Comparison of ENCODE assay signal across 19 cellular contexts in the genomic region with DNA sequence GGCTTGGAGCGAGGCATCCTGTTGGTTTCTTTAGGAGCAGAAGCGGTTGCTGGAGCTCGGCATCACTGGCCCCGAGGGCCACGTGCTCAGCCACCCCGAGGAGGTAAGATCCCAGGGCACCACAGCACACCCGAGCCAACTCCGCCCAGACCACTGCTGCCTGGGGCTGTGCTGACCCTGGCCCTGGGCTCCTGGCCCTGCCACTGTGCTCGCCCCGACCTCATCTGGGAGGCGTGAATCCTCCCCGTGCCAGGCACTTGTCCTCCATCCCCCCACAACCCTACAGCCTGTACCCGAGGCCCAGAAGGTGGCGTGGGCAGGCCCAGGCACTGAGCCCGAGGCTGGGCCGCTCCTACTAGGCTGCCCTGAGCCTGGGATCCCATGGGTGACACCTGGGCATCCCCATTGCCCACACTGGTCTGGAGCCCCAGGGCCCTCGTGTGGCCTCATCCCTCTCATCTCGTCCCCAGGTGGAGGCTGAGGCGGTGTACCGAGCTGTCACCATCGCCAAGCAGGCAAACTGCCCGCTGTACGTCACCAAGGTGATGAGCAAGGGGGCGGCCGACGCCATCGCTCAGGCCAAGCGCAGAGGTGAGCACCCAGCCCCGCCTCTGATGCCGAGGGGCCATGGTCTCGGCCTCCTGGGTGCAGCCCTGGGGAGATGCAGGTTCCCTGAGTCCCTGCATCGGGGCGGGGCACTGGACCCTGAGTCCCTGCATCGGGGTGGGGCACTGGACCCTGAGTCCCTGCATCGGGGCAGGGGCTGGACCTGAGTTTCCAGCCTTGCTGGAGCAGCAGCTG. TPM values are rescaled to one million over a fixed set of nuclear protein-coding genes. Genes with fewer than 3 reads are reported as not detected.
DNase-seq lines count a peak whose midpoint lies in the region; ATAC-seq, FAIRE-seq and TF ChIP-seq lines count a peak whose summit lies in the region.
"Had no signal": no experiment of that assay in that cellular context is flagged by ENCODE, and none has a peak within 500 bp of the region (broad histone marks: within the 10 kb centered on the region; RNA-seq: fewer than 3 reads in every experiment).

No MANE protein-coding gene starts in this region.

- no TSS peak for BruUV-seq in Panc1 (replicated peaks; lab: Mats Ljungman, UMichigan)

- CTCF ChIA-PET in Panc1 (lab: Charles Lee), result no interaction called here

- no peak for FAIRE-seq in kidney (lab: Jason Lieb, UNC)
- FAIRE-seq: D721Med, H54, RCC 7860 had no signal

- H3K4me1 Mint-ChIP-seq in activated T-cell treated with anti-CD3 and anti-CD28 coated beads, Interleukin-2, amount 50 U/mL, for 24 hours (ENCODE audit: low read depth), result no peaks in the 10 kb centered on the region
- H3K4me1 Mint-ChIP-seq: CD14-positive monocyte had no signal

- DNase-seq in activated effector memory CD4-positive, alpha-beta T cell treated with anti-CD3 and anti-CD28 coated beads, Interleukin-2, amount 50 U/mL, for 16 hours, result peak; percentile 54
- no peak for DNase-seq in activated effector memory CD4-positive, alpha-beta T cell treated with Interleukin-2 at 50 U/mL for 16 hours
- no peak for DNase-seq in Panc1 (ENCODE audit: low read depth, low spot score)
- peak; percentile 70 for DNase-seq in kidney
- DNase-seq in spleen, result peak; percentile 76
- no peak for DNase-seq in left colon
- DNase-seq in activated T-cell treated with anti-CD3 and anti-CD28 coated beads, Interleukin-2, amount 50 U/mL, for 24 hours, result no peak
- DNase-seq: DMS53, GDM1, Kasumi-1, NCI-H1694, NCI-H2081, NCI-H2171 treated with DMSO at 0.1 percent for 48 hours, NCI-H524 treated with DMSO at 0.1 percent for 48 hours had no signal

- H3K4me3 Mint-ChIP-seq in activated T-cell treated with anti-CD3 and anti-CD28 coated beads, Interleukin-2, amount 50 U/mL, for 24 hours, result no peak overlapping the region
- H3K4me3 Mint-ChIP-seq: CD14-positive monocyte had no signal

- no peaks in the 10 kb centered on the region for H3K36me3 Mint-ChIP-seq in activated T-cell treated with anti-CD3 and anti-CD28 coated beads, Interleukin-2, amount 50 U/mL, for 24 hours (ENCODE audit: low read depth)
- H3K36me3 Mint-ChIP-seq: CD14-positive monocyte had no signal

- H3K4me3 ChIP-seq in Panc1 (ENCODE audit: low read depth in 2 of 2, low read length in 2 of 2) (no peak overlapping the region), kidney (ENCODE audit: low read length in 2 of 2) (no peak overlapping the region), spleen (no peak overlapping the region)

- H3K27me3 Mint-ChIP-seq in activated T-cell treated with anti-CD3 and anti-CD28 coated beads, Interleukin-2, amount 50 U/mL, for 24 hours, result peaks cover 7% of the 10 kb centered on the region

- ATAC-seq in Panc1 (0 out of 2 replicates have a peak, but pooled peaks have one; percentile 9), left colon (no peak)

- no peaks in the 10 kb centered on the region for H3K9me3 Mint-ChIP-seq in activated T-cell treated with anti-CD3 and anti-CD28 coated beads, Interleukin-2, amount 50 U/mL, for 24 hours
- H3K9me3 Mint-ChIP-seq: CD14-positive monocyte had no signal

- in situ Hi-C loops in Panc1 (cut with HindIII; ENCODE audit: low pct_unique_long_range_greater_than_20kb, low sequenced_read_pairs), result no loop called here

- H3K9ac ChIP-seq in kidney (ENCODE audit: low read length in 2 of 2), result no peak overlapping the region

- POLR2A ChIA-PET in Panc1 (lab: Charles Lee), result no interaction called here

- H3K27ac Mint-ChIP-seq in activated T-cell treated with anti-CD3 and anti-CD28 coated beads, Interleukin-2, amount 50 U/mL, for 24 hours, result no peak overlapping the region
- H3K27ac Mint-ChIP-seq: CD14-positive monocyte had no signal

- no peak for TF ChIP-seq POLR2A in spleen (IDR thresholded peaks at IDR 0.05)

- H3K27me3 ChIP-seq in Panc1 (ENCODE audit: control insufficient read depth, insufficient read depth, low read length) (no peaks in the 10 kb centered on the region), spleen (replicated peaks in 1 of 7) (peaks cover 0 to 13% (median 0%) of the 10 kb centered on the region in 7 donors)

- H3K36me3 ChIP-seq in Panc1 (ENCODE audit: control insufficient read depth, insufficient read depth, low read length) (no peaks in the 10 kb centered on the region), kidney (ENCODE audit: control insufficient read depth in 1 of 2, insufficient read depth in 2 of 2, low read length in 2 of 2) (no peaks in the 10 kb centered on the region), spleen (no peaks in the 10 kb centered on the region)

- WGBS in spleen, 5 donors, result 85 to 97% (median 92%) methylated on average over 12 to 35 of the region's 35 CpGs

- H3K27ac ChIP-seq in Panc1 (ENCODE audit: low read length), result no peak overlapping the region
- no peak overlapping the region for H3K27ac ChIP-seq in kidney (ENCODE audit: low read depth in 2 of 2, low read length in 2 of 2)
- no peak overlapping the region for H3K27ac ChIP-seq in spleen

- no peaks in the 10 kb centered on the region for H3K9me3 ChIP-seq in Panc1 (ENCODE audit: control insufficient read depth, insufficient read depth, low read depth, low read length)
- no peaks in the 10 kb centered on the region for H3K9me3 ChIP-seq in kidney (ENCODE audit: control insufficient read depth in 1 of 2, low read length in 2 of 2)
- H3K9me3 ChIP-seq in spleen, result no peaks in the 10 kb centered on the region

- no peak for TF ChIP-seq CTCF in Panc1 (IDR thresholded peaks at IDR 0.05)
- no peak for TF ChIP-seq CTCF in kidney (IDR thresholded peaks at IDR 0.05; ENCODE audit: borderline replicate concordance, extremely low read depth, insufficient read depth)
- no peak for TF ChIP-seq CTCF in spleen (IDR thresholded peaks at IDR 0.05 in 8 of 11, conservative IDR thresholded peaks at IDR 0.05 in 3 of 11)

- intact Hi-C loops in Panc1 (cut with micrococcal nuclease; ENCODE audit: unreplicated experiment), result no loop called here
- intact Hi-C loops in kidney (cut with DNase I), result no loop called here
- intact Hi-C loops in spleen (cut with DNase I; ENCODE audit: low total_unique reads), result no loop called here
- intact Hi-C loops in left colon (cut with DNase I, micrococcal nuclease), result no loop called here

- H3K4me1 ChIP-seq in Panc1 (ENCODE audit: control insufficient read depth, insufficient read depth, low read length), result no peaks in the 10 kb centered on the region
- H3K4me1 ChIP-seq in kidney (ENCODE audit: control insufficient read depth in 1 of 2, insufficient read depth in 1 of 2, low read depth in 1 of 2, low read length in 2 of 2), result no peaks in the 10 kb centered on the region
- no peaks in the 10 kb centered on the region for H3K4me1 ChIP-seq in spleen

RNA-seq across cellular contexts. Expression of gene DPYSL4, which starts 11.8 kb away (rescaled TPM):
- total RNA-seq in Panc1 (2021; ENCODE audit: unreplicated experiment) (9.9 TPM), kidney (0.60 TPM), spleen (1 to 10 TPM in 4 of 7 donors, under 1 TPM in 2, not detected in 1; 0.85 to 6.0 (median 1.6) TPM), left colon (under 1 TPM in 1 of 2 donors, not detected in 1; 0.45 TPM)
- polyA plus RNA-seq in Panc1 (2012; ENCODE audit: insufficient read length), result 18.0 TPM
- polyA plus RNA-seq in kidney (ENCODE audit: insufficient read depth, low read depth, low replicate concordance) (not detected), spleen (1 to 10 TPM in 1 of 3 donors, under 1 TPM in 2; 0.55 to 1.0 (median 0.96) TPM)
- total RNA-seq: OCI-LY7 had no signal
- polyA plus RNA-seq: CD14-positive monocyte had no signal

Comparison
In these comparisons a context has a peak if more than half of its experiments do, and no peak if none do; other contexts are left out.
1. DNase-seq: peak in activated effector memory CD4-positive, alpha-beta T cell treated with anti-CD3 and anti-CD28 coated beads, Interleukin-2, amount 50 U/mL, for 16 hours (single experiment), kidney (single experiment) and spleen (single experiment); none in activated effector memory CD4-positive, alpha-beta T cell treated with Interleukin-2 at 50 U/mL for 16 hours (single experiment), Panc1 (single experiment), left colon (0 of 2) and activated T-cell treated with anti-CD3 and anti-CD28 coated beads, Interleukin-2, amount 50 U/mL, for 24 hours (single experiment).